In the genomic region with DNA sequence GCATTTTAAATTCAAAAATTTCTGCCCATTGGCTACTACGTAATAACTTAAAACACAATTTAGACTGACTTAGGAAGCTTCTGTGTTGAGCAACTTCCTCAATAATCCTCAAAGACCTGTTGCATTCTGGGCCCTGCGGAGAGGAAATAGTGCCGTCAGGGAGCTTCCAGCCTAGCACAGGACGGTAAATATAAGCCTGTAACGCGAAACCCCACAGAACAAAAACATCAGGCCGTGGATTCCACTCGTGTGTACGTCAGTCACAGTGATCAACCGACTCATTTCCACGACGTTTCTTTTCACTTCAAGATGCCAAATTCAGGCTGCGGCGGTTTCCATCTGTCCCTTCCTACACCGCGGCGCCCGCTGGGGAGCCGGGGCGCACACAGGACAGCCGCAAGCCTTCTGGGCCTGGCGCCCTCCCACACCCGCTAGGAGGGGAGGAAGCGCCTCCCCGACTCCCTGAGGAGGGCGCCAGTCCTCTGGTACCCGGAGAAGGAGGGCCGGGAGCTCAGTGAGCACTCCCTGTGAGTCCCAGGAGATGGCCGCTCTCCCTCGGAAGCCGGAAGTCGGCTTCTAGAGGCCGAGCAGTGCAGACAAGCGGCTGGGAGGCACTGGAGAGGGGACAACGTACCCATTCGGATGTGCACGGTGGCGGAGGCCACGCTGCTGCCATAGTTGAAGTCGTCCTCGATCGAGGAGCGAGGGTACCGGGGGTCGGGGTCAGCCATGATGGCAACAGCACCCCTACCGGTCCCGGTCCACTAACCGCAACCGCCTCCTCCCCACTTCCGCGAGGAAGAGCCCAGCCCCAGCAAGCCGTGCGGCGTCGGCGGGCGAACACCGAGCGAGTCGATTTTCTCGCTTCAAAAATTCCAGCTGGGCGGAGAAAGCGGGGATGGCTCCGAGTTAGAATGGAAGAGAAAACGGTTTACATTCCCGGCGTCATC, we compare ENCODE assay signal across 8 cellular contexts. TPM values are rescaled to one million over a fixed set of nuclear protein-coding genes. Genes with fewer than 3 reads are reported as not detected.
A peak's percentile ranks its signal among the peaks of the same experiment; 100 is the strongest.
DNase-seq lines count a peak whose midpoint lies in the region; ATAC-seq and TF ChIP-seq lines count a peak whose summit lies in the region.

A gene with protein sequence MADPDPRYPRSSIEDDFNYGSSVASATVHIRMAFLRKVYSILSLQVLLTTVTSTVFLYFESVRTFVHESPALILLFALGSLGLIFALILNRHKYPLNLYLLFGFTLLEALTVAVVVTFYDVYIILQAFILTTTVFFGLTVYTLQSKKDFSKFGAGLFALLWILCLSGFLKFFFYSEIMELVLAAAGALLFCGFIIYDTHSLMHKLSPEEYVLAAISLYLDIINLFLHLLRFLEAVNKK (minus strand): TSS at position 776 of the 950 bp plus-strand sequence. CDS start 45 bp downstream, at position 731.

- no peaks in the 10 kb centered on the region for H3K9me3 ChIP-seq in right cardiac atrium (ENCODE audit: control insufficient read depth, low read length)
- H3K9me3 ChIP-seq in vagina = no peaks in the 10 kb centered on the region

- no peaks in the 10 kb centered on the region for H3K36me3 ChIP-seq in vagina

- intact Hi-C loops in right cardiac atrium (cut with DNase I) (no loop called here), vagina (cut with DNase I) (no loop called here)

- H3K27ac ChIP-seq in angular gyrus (ENCODE audit: low read depth, low read length) = peak within 1 kb of the TSS; percentile 97
- H3K27ac ChIP-seq in right cardiac atrium (ENCODE audit: low read length) = peak within 1 kb of the TSS; percentile 85
- peak within 1 kb of the TSS; percentile 98 for H3K27ac ChIP-seq in vagina

- ATAC-seq in GM18499 (IDR thresholded peaks at IDR 0.05; ENCODE audit: insufficient read depth, unreplicated experiment) = peak; percentile 80
- ATAC-seq in HG02943 (IDR thresholded peaks at IDR 0.05; ENCODE audit: low read depth, unreplicated experiment) = peak; percentile 81
- ATAC-seq in right cardiac atrium = peak; percentile 97 to 98

- WGBS in right cardiac atrium = under 1% methylated on average over 67 of the region's 67 CpGs

- peak in 1 of 3 experiments; percentile 62 for TF ChIP-seq CTCF in vagina (IDR thresholded peaks at IDR 0.05)

- H3K4me3 ChIP-seq in right cardiac atrium (ENCODE audit: low read length) (peak within 1 kb of the TSS; percentile 55), vagina (peak within 1 kb of the TSS; percentile 80 to 88)

- peak in 1 of 2 donors; percentile 71 for TF ChIP-seq POLR2A in vagina (IDR thresholded peaks at IDR 0.05)

- DNase-seq in NCI-H187 (lab: John Stamatoyannopoulos, UW) (peak; percentile 69 to 97), T-helper 2 cell (peak; percentile 67 to 93 (median 81)), right cardiac atrium (peak; percentile 92 to 94 (median 94)), putamen (ENCODE audit: low spot score) (peak; percentile 89), vagina (ENCODE audit: extremely low spot score in 2 of 2) (peak in 1 of 2 donors; percentile 92)

- H3K27me3 ChIP-seq in right cardiac atrium (ENCODE audit: control insufficient read depth, insufficient read depth) (no peaks in the 10 kb centered on the region), vagina (no peaks in the 10 kb centered on the region)

- H3K4me1 ChIP-seq in right cardiac atrium (ENCODE audit: control insufficient read depth, insufficient read depth, low read length) = peaks cover 2% of the 10 kb centered on the region
- H3K4me1 ChIP-seq in vagina = peaks cover 15% of the 10 kb centered on the region

RNA-seq across cellular contexts. Expression of the gene that starts here (rescaled TPM):
- total RNA-seq in right cardiac atrium (100 to 1,000 TPM in 1 of 4 donors, 10 to 100 TPM in 3; 86.4 to 107 (median 89.6) TPM), vagina (98.7 TPM)
- polyA plus RNA-seq in right cardiac atrium = 178 TPM
